7 cellular contexts compared by ENCODE assay signal in the genomic region with DNA sequence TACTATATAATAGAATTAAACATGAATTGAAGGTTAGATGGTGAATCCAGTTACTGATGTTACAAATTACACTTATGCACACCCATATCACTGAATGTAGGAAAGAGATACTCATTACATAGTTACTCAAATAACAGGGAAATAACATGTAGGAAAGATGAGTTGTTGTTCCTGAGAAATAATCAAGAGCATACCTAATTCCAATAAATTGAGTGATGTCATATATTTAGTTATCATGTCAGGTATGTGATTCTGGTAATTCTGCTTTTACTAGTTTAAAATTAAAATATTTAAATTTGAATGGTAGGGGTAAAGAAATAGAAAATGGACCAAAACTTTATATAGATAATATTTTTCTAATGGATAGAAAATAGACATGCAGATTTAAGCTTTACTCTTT.
"Had no signal": no experiment of that assay in that cellular context is flagged by ENCODE, and none has a peak within 500 bp of the region (broad histone marks: within the 10 kb centered on the region; RNA-seq: fewer than 3 reads in every experiment).

No MANE protein-coding gene starts in this region.

- H3K27ac ChIP-seq: HL-60, KMS-11 had no signal

- ATAC-seq: K562 had no signal

- H3K4me2 ChIP-seq: KMS-11 had no signal

- H3K4me3 ChIP-seq: K562 had no signal

- FAIRE-seq: HTR-8/SVneo, K562 had no signal

- DNase-seq: IMR-90, KBM-7, KG1 had no signal

- H3K9ac ChIP-seq: KMS-11 had no signal
